In genomic region chr16:83912152-83912948, GRCh38 we compare ENCODE assay signal across 26 cellular contexts. TPM values are rescaled to one million over a fixed set of nuclear protein-coding genes. Genes with fewer than 3 reads are reported as not detected.
DNase-seq lines count a peak whose midpoint lies in the region; ATAC-seq and TF ChIP-seq lines count a peak whose summit lies in the region.
"Had no signal": no experiment of that assay in that cellular context is flagged by ENCODE, and none has a peak within 500 bp of the region (broad histone marks: within the 10 kb centered on the region; RNA-seq: fewer than 3 reads in every experiment).

No MANE protein-coding gene starts in this region.

- H2AK5ac ChIP-seq in H9 (ENCODE audit: insufficient read length, low read length): no peak overlapping the region

- H3K4me3 ChIP-seq in endodermal cell (ENCODE audit: low read length) (no peak overlapping the region), right atrium auricular region (no peak overlapping the region), neural progenitor cell (no peak overlapping the region)
- H3K4me3 ChIP-seq: A549, GM23248, left lung, ovary, SJSA1 had no signal

- no peak overlapping the region for H3K4ac ChIP-seq in H9 (ENCODE audit: low read depth, low read length)

- no peak overlapping the region for H3K23ac ChIP-seq in H9 (ENCODE audit: insufficient read length, low read depth, low read length)

- H3K27me3 ChIP-seq in H9 (ENCODE audit: insufficient read depth, low read length) (no peaks in the 10 kb centered on the region), endodermal cell (ENCODE audit: control insufficient read depth, insufficient read depth, low read length, poor library complexity, severe bottlenecking) (no peaks in the 10 kb centered on the region), right atrium auricular region (no peaks in the 10 kb centered on the region), neural progenitor cell (no peaks in the 10 kb centered on the region)
- H3K27me3 ChIP-seq: left lung, ovary, SJSA1 had no signal

- no peak overlapping the region for H2BK20ac ChIP-seq in H9 (ENCODE audit: low read depth, low read length, poor library complexity, severe bottlenecking)

- H3K4me1 Mint-ChIP-seq in H9 (peaks cover 21 to 29% of the 10 kb centered on the region in 2 experiments), endodermal cell (peaks cover 30% of the 10 kb centered on the region), neural progenitor cell (peaks cover 42% of the 10 kb centered on the region)

- no peak overlapping the region for H2BK5ac ChIP-seq in H9 (ENCODE audit: insufficient read length, low read length)

- DNase-seq in H9: no peak
- DNase-seq in endodermal cell: no peak
- no peak for DNase-seq in right atrium auricular region (ENCODE audit: low spot score)
- no peak for DNase-seq in neural progenitor cell (ENCODE audit: low spot score)
- no peak for DNase-seq in activated CD8-positive, alpha-beta memory T cell treated with anti-CD3 and anti-CD28 coated beads for 24 hours
- DNase-seq: activated CD8-positive, alpha-beta T cell treated with anti-CD3 and anti-CD28 coated beads, Interleukin-2, amount 10 ng/mL, durations not matched to agents 7 days and 5 days; activated T-cell treated with anti-CD3 and anti-CD28 coated beads, Interleukin-2, amount 50 U/mL, for 48 hours; Caco-2; GM23248; NCI-H146; NCI-H2171 treated with DMSO at 0.1 percent for 48 hours; OCI-M1; ovary; small intestine; stimulated activated CD4-positive, alpha-beta T cell treated with anti-CD3 and anti-CD28 coated beads, Interleukin-2, amount 100 ng/mL, for 48 hours; T-helper 2 cell had no signal

- H4K91ac ChIP-seq in H9 (ENCODE audit: insufficient read length, low read depth, low read length): no peak overlapping the region

- H4K8ac ChIP-seq in H9 (replicated peaks; ENCODE audit: insufficient read length, low read depth, low read length): no peak overlapping the region

- H3K4me1 ChIP-seq in H9 (ENCODE audit: insufficient read depth, low read length) (no peaks in the 10 kb centered on the region), endodermal cell (ENCODE audit: control insufficient read depth, insufficient read depth, low read length) (peaks cover 9% of the 10 kb centered on the region), right atrium auricular region (peaks cover 0 to 18% of the 10 kb centered on the region in 2 donors), neural progenitor cell (peaks cover 27% of the 10 kb centered on the region)
- H3K4me1 ChIP-seq: A549, Caco-2, left lung, SJSA1 had no signal

- peaks cover 30% of the 10 kb centered on the region for H3F3A ChIP-seq in neural progenitor cell (ENCODE audit: low read depth)

- H3K9ac ChIP-seq in H9 (ENCODE audit: extremely low read depth, insufficient read length, low read length): no peak overlapping the region
- peak overlapping the region; percentile 24 for H3K9ac ChIP-seq in endodermal cell (ENCODE audit: extremely low read depth, low read length, poor library complexity, severe bottlenecking)
- H3K9ac ChIP-seq in neural progenitor cell: no peak overlapping the region
- H3K9ac ChIP-seq: GM23248 had no signal

- TF ChIP-seq CTCF in H9 (conservative IDR thresholded peaks at IDR 0.05) (no peak), endodermal cell (conservative IDR thresholded peaks at IDR 0.05) (no peak), right atrium auricular region (IDR thresholded peaks at IDR 0.05) (no peak), neural progenitor cell (IDR thresholded peaks at IDR 0.05) (no peak)

- H3K23me2 ChIP-seq in H9 (ENCODE audit: insufficient read length, low read depth, low read length, poor library complexity, severe bottlenecking): no peaks in the 10 kb centered on the region

- H3K27ac Mint-ChIP-seq in H9 (peak overlapping the region in 2 of 3 experiments; percentile 80 to 89; a peak in 3 of 7 replicates), endodermal cell (peak overlapping the region; percentile 83), neural progenitor cell (peak overlapping the region; percentile 94)
- H3K27ac Mint-ChIP-seq: activated CD8-positive, alpha-beta T cell treated with anti-CD3 and anti-CD28 coated beads, Interleukin-2, amount 10 ng/mL, durations not matched to agents 7 days and 5 days; activated naive CD8-positive, alpha-beta T cell; stimulated activated naive CD8-positive, alpha-beta T cell treated with anti-CD3 and anti-CD28 coated beads, Interleukin-15, Interleukin-2, amounts not matched to agents 100 ng/mL and 50 ng/mL, for 24 hours had no signal

- no peak overlapping the region for H3K4me2 ChIP-seq in H9 (ENCODE audit: insufficient read depth, insufficient read length, low read length)
- no peak overlapping the region for H3K4me2 ChIP-seq in neural progenitor cell
- H3K4me2 ChIP-seq: A549 had no signal

- H3K27me3 Mint-ChIP-seq in H9 (ENCODE audit: low read depth) (peaks cover 2% of the 10 kb centered on the region), endodermal cell (ENCODE audit: insufficient read depth) (no peaks in the 10 kb centered on the region), neural progenitor cell (ENCODE audit: insufficient read depth, low read depth) (peaks cover 5% of the 10 kb centered on the region)
- H3K27me3 Mint-ChIP-seq: activated naive CD8-positive, alpha-beta T cell; stimulated activated naive CD8-positive, alpha-beta T cell treated with anti-CD3 and anti-CD28 coated beads, Interleukin-15, Interleukin-2, amounts not matched to agents 100 ng/mL and 50 ng/mL, for 24 hours had no signal

- no peaks in the 10 kb centered on the region for H3K79me2 ChIP-seq in H9 (ENCODE audit: insufficient read depth, low read length)
- no peaks in the 10 kb centered on the region for H3K79me2 ChIP-seq in neural progenitor cell (ENCODE audit: low read depth)

- H3T11ph ChIP-seq in H9 (ENCODE audit: low read length): no peak overlapping the region

- H3K36me3 ChIP-seq in endodermal cell (ENCODE audit: control insufficient read depth, insufficient read depth, low read length) (peaks cover 89% of the 10 kb centered on the region), right atrium auricular region (peaks cover 75% of the 10 kb centered on the region), neural progenitor cell (no peaks in the 10 kb centered on the region)

- ATAC-seq in GM19328 (IDR thresholded peaks at IDR 0.05; ENCODE audit: unreplicated experiment): no peak
- ATAC-seq in activated CD4-positive, CD25-positive, alpha-beta regulatory T cell treated with anti-CD3 and anti-CD28 coated beads, Interleukin-2, amount 50 U/mL, for 24 hours: no peak
- ATAC-seq in HG02885 (IDR thresholded peaks at IDR 0.05; ENCODE audit: poor library complexity, unreplicated experiment): no peak
- ATAC-seq: activated CD8-positive, alpha-beta T cell treated with anti-CD3 and anti-CD28 coated beads, Interleukin-2, amount 10 ng/mL, durations not matched to agents 7 days and 5 days had no signal

- no peak overlapping the region for H2BK15ac ChIP-seq in H9 (ENCODE audit: low read depth, low read length)

- H3K79me1 ChIP-seq in H9 (ENCODE audit: insufficient read depth, low read depth, low read length, poor library complexity, severe bottlenecking): no peaks in the 10 kb centered on the region

- H4K5ac ChIP-seq in H9 (ENCODE audit: insufficient read length, low read depth, low read length): no peak overlapping the region

- WGBS in H9 (ENCODE audit: extremely low coverage, insufficient read length, low lambda C conversion rate): no CpG with 5 or more reads among the region's 20 CpGs
- 94 to 97% methylated on average over 18 to 20 of the region's 20 CpGs for WGBS in endodermal cell (ENCODE audit: insufficient coverage in 1 of 2, insufficient read length in 1 of 2), 2 experiments

- no peak overlapping the region for H3K56ac ChIP-seq in H9 (ENCODE audit: insufficient read length, low read depth, low read length)

- H3K27ac ChIP-seq in H9 (ENCODE audit: insufficient read length, low read depth, low read length) (no peak overlapping the region), endodermal cell (ENCODE audit: low read depth, low read length) (no peak overlapping the region), right atrium auricular region (peak overlapping the region; percentile 75 to 88), neural progenitor cell (peak overlapping the region; percentile 54)
- H3K27ac ChIP-seq: A549, GM23248, left lung, ovary, SJSA1 had no signal

- peaks cover 3 to 5% of the 10 kb centered on the region in 2 experiments; a peak in 4 of 5 replicates for H3K9me3 Mint-ChIP-seq in H9
- no peaks in the 10 kb centered on the region for H3K9me3 Mint-ChIP-seq in endodermal cell
- peaks cover 3% of the 10 kb centered on the region for H3K9me3 Mint-ChIP-seq in neural progenitor cell
- H3K9me3 Mint-ChIP-seq: stimulated activated naive CD8-positive, alpha-beta T cell treated with anti-CD3 and anti-CD28 coated beads, Interleukin-15, Interleukin-2, amounts not matched to agents 100 ng/mL and 50 ng/mL, for 24 hours had no signal

- H3K18ac ChIP-seq in H9 (ENCODE audit: insufficient read length, low read depth, low read length): no peak overlapping the region

- no peak overlapping the region for H3K14ac ChIP-seq in H9 (ENCODE audit: insufficient read depth, low read length)

- no peak overlapping the region for H2BK120ac ChIP-seq in H9 (ENCODE audit: low read depth, low read length, poor library complexity, severe bottlenecking)

- H3K9me3 ChIP-seq in H9 (ENCODE audit: control insufficient read depth, low read depth, low read length): no peaks in the 10 kb centered on the region
- H3K9me3 ChIP-seq in endodermal cell (ENCODE audit: control insufficient read depth, low read length): no peaks in the 10 kb centered on the region
- no peaks in the 10 kb centered on the region for H3K9me3 ChIP-seq in right atrium auricular region
- no peaks in the 10 kb centered on the region for H3K9me3 ChIP-seq in neural progenitor cell (ENCODE audit: low read depth)
- H3K9me3 ChIP-seq: A549, left lung, ovary, SJSA1 had no signal

- no peaks in the 10 kb centered on the region for H4K20me1 ChIP-seq in H9 (ENCODE audit: control insufficient read depth, insufficient read depth, insufficient read length)
- no peaks in the 10 kb centered on the region for H4K20me1 ChIP-seq in neural progenitor cell (ENCODE audit: low read depth)

- H3K36me3 Mint-ChIP-seq in H9 (ENCODE audit: insufficient read depth in 1 of 3, low read depth in 3 of 3): peaks cover 43 to 85% (median 76%) of the 10 kb centered on the region in 3 experiments
- peaks cover 95% of the 10 kb centered on the region for H3K36me3 Mint-ChIP-seq in endodermal cell (ENCODE audit: low read depth)
- H3K36me3 Mint-ChIP-seq in neural progenitor cell: peaks cover 42% of the 10 kb centered on the region

- H3K4me3 Mint-ChIP-seq in H9 (no peak overlapping the region), endodermal cell (no peak overlapping the region), neural progenitor cell (no peak overlapping the region)
- H3K4me3 Mint-ChIP-seq: activated CD8-positive, alpha-beta T cell treated with anti-CD3 and anti-CD28 coated beads, Interleukin-2, amount 10 ng/mL, durations not matched to agents 7 days and 5 days; activated naive CD8-positive, alpha-beta T cell; stimulated activated naive CD8-positive, alpha-beta T cell treated with anti-CD3 and anti-CD28 coated beads, Interleukin-15, Interleukin-2, amounts not matched to agents 100 ng/mL and 50 ng/mL, for 24 hours; WTC11 had no signal

- H2BK12ac ChIP-seq in H9 (ENCODE audit: insufficient read length, low read depth, low read length): no peak overlapping the region

- no peak overlapping the region for H2AFZ ChIP-seq in H9 (ENCODE audit: low read length)
- no peak overlapping the region for H2AFZ ChIP-seq in neural progenitor cell (replicated peaks)
- H2AFZ ChIP-seq: GM23248 had no signal

RNA-seq across cellular contexts. Expression of gene MLYCD, which starts 13.4 kb away (rescaled TPM):
- total RNA-seq in H9 (2021) (6.8 and 7.1 TPM in 2 replicates), endodermal cell (10 to 100 TPM; 11.1 to 19.0 TPM), right atrium auricular region (10 to 100 TPM; 22.0 to 37.0 TPM), neural progenitor cell (ENCODE audit: low replicate concordance) (2.5 and 3.3 TPM in 2 replicates)
- polyA plus RNA-seq in endodermal cell (2013, experiment 1 of 2): 3.6 TPM
- 3.4 TPM for polyA plus RNA-seq in endodermal cell (2013, experiment 2 of 2)

RNA-seq across cellular contexts. Expression of gene OSGIN1, which starts 40.7 kb away (rescaled TPM):
- 0.48 and 0.63 TPM in 2 replicates for total RNA-seq in H9 (2021)
- total RNA-seq in endodermal cell: 1 to 10 TPM; 1.6 to 2.7 TPM
- polyA plus RNA-seq in endodermal cell (2013, experiment 1 of 2): 1.0 TPM
- polyA plus RNA-seq in endodermal cell (2013, experiment 2 of 2): 0.70 TPM
- total RNA-seq in right atrium auricular region: 1 to 10 TPM; 6.0 to 6.5 TPM
- total RNA-seq in neural progenitor cell (ENCODE audit: low replicate concordance): 0.77 TPM in 1 of 2 replicates, not detected in the other

RNA-seq across cellular contexts. Expression of gene NECAB2, which starts 55.7 kb away (rescaled TPM):
- total RNA-seq in H9 (2021) (11.7 and 12.6 TPM in 2 replicates), endodermal cell (1 to 10 TPM; 2.7 to 3.3 TPM), right atrium auricular region (under 1 TPM in 1 of 2 donors, not detected in 1; 0.71 TPM), neural progenitor cell (ENCODE audit: low replicate concordance) (12.6 and 18.9 TPM in 2 replicates)
- 34.1 TPM for polyA plus RNA-seq in endodermal cell (2013, experiment 1 of 2)
- polyA plus RNA-seq in endodermal cell (2013, experiment 2 of 2): 29.4 TPM
- total RNA-seq: activated CD8-positive, alpha-beta T cell treated with anti-CD3 and anti-CD28 coated beads, Interleukin-2, amount 10 ng/mL, durations not matched to agents 7 days and 5 days; fibroblast of villous mesenchyme; GM23248; SJSA1 had no signal

Comparison
In these comparisons a context has a peak if more than half of its experiments do, and no peak if none do; other contexts are left out.
1. H3K27ac ChIP-seq: peak in right atrium auricular region (2 of 2) and neural progenitor cell (single experiment); none in H9 (single experiment) and endodermal cell (single experiment).
2. Peak in every context shown above with its lines, with median percentiles within 50 percentile points of each other: H3K27ac Mint-ChIP-seq.